Comparison of ENCODE assay signal across 1 cellular context in the genomic region with DNA sequence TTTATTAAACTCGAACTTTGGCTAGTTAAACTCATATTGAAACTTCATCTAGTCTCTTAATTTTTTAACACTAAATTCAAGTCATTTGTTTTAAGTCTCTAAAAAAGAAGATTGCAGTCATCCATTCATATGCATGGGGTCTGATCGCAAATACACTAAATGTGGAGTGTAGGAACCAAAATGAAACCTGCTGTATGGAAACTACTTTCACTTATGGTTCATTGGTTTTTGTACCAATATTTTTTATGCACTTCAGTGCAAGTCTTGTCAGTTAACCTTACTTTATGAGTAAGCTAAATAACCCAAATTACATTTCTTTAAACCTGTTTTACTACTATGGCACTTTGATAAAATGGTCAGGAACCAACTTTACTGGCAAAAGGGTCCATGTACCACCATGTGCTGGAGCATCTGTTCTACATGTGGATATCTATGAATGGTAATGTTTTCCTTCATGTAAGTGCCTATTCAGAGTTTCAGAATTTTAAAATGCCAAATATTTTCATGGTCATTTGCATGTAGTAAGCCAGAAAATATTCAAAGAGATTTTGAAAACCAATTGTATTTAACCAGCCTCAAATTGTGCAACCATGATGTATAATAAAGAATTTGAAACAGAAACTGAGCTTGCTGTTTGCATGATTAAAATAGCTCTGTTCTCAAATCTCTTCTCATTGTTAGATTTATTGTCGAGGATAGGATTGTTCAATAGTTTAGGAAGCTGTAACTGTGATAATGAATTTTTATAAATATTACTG.
TF ChIP-seq lines count a peak whose summit lies in the region.

No MANE protein-coding gene starts in this region.

TF ChIP-seq in GM12878, 131 proteins besides CTCF, POLR2A, EP300 and RAD21:
- TF ChIP-seq NFIC (IDR thresholded peaks at IDR 0.05; ENCODE audit: low read depth, low read length): peak; percentile 35; the same call in 1 of the 2 replicates
- no peak for TF ChIP-seq SIN3A (IDR thresholded peaks at IDR 0.05; ENCODE audit: low read depth, low read length)
- TF ChIP-seq YBX1 (IDR thresholded peaks at IDR 0.05): no peak
- no peak for TF ChIP-seq CHD1 (IDR thresholded peaks at IDR 0.05; ENCODE audit: low read depth, low read length)
- no peak for TF ChIP-seq MAX (IDR thresholded peaks at IDR 0.05; ENCODE audit: low read depth, low read length)
- TF ChIP-seq, protein P1, sequence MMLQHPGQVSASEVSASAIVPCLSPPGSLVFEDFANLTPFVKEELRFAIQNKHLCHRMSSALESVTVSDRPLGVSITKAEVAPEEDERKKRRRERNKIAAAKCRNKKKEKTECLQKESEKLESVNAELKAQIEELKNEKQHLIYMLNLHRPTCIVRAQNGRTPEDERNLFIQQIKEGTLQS (IDR thresholded peaks at IDR 0.05; ENCODE audit: borderline replicate concordance, extremely low read depth, low read depth, low read length): no peak
- TF ChIP-seq POLR2AphosphoS2 (IDR thresholded peaks at IDR 0.05; ENCODE audit: low read depth, low read length): no peak
